Comparison of ENCODE assay signal across 8 cellular contexts in genomic region chr3:160401301-160402095, GRCh38.
A peak's percentile ranks its signal among the peaks of the same experiment; 100 is the strongest.
DNase-seq lines count a peak whose midpoint lies in the region; ATAC-seq and TF ChIP-seq lines count a peak whose summit lies in the region.

No MANE protein-coding gene starts in this region.

- H3K4me3 ChIP-seq in WI38 (ENCODE audit: low read depth, low read length) (peak overlapping the region; percentile 83), skeletal muscle cell (ENCODE audit: low read depth, low read length) (peak overlapping the region; percentile 91)

- no peak for TF ChIP-seq CTCF in WI38 (IDR thresholded peaks at IDR 0.05; ENCODE audit: low read depth, low read length)

- no peak for ATAC-seq in GM19397 (IDR thresholded peaks at IDR 0.05; ENCODE audit: unreplicated experiment)

- DNase-seq in NCI-H1092 treated with DMSO at 0.1 percent for 48 hours (lab: John Stamatoyannopoulos, UW), result peak; percentile 65
- no peak for DNase-seq in NCI-H1092 (lab: John Stamatoyannopoulos, UW)
- DNase-seq in LoVo (ENCODE audit: low spot score), result peak; percentile 25
- DNase-seq in germinal center (ENCODE audit: low spot score), result peak; percentile 7
- peak; percentile 48 for DNase-seq in skeletal muscle cell (ENCODE audit: low read depth)
- DNase-seq in T-helper 9 cell, result no peak

Comparison
In these comparisons a context has a peak if more than half of its experiments do, and no peak if none do; other contexts are left out.
1. DNase-seq: peak in NCI-H1092 treated with DMSO at 0.1 percent for 48 hours (single experiment), LoVo (single experiment), germinal center (single experiment) and skeletal muscle cell (single experiment); none in NCI-H1092 (single experiment) and T-helper 9 cell (single experiment).